21 cellular contexts compared by ENCODE assay signal in the genomic region with DNA sequence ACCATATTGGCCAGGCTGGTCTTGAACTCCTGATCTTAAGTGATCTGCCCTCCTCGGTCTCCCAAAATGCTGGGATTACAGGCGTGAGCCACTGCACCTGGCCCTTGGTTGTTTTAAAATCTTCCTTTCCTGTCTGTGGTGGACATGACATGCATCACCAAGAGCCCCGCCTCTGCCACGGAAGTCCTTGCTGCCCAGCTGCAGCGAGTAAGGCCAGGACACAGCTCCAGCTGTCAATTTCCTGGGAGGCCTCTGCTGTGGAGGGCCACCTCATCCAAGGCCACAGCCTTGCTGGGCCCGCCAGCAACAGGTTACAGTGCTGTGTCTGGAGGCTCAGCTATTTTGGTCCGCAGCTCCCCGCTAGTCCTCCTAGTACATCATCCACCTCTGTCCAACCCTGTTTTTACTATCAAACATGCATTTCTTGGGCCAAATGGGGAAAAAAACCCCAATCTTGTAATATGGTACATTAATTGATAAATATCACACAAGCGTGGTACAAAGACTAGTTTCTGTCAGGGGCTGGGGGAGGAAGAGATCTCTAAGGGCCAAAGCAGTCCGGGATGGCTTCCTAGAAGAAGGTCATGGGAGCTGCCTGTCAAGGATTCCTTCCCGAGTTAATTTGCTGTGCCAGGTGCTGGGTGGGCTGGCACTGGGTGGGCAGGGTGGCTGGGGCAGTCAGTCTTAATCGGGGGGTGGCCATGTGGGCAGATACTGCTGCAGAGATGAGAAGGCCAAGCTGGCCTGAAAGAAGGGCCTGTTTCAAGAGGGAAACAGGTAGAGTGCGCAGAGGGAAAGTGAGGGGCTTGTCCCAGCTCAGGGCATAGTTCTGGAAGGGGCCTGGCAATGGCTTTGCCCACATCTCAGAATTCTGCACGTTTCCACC.
"Had no signal": no experiment of that assay in that cellular context is flagged by ENCODE, and none has a peak within 500 bp of the region (broad histone marks: within the 10 kb centered on the region; RNA-seq: fewer than 3 reads in every experiment).

No MANE protein-coding gene starts in this region.

- H3K9me3 Mint-ChIP-seq: activated CD4-positive, alpha-beta T cell treated with anti-CD3 and anti-CD28 coated beads, Interleukin-2, amount 10 ng/mL, durations not matched to agents 7 days and 5 days; activated naive CD4-positive, alpha-beta T cell treated with anti-CD3 and anti-CD28 coated beads, Interleukin-2, amount 50 U/mL, for 72 hours; activated T-cell treated with anti-CD3 and anti-CD28 coated beads, Interleukin-2, amount 50 U/mL, for 4 hours; effector memory CD8-positive, alpha-beta T cell; stimulated activated naive CD8-positive, alpha-beta T cell treated with anti-CD3 and anti-CD28 coated beads, Interleukin-15, amount 100 ng/mL, for 72 hours had no signal

- ATAC-seq: activated naive CD4-positive, alpha-beta T cell treated with anti-CD3 and anti-CD28 coated beads, Interleukin-2, amount 50 U/mL, for 72 hours; activated T-cell treated with anti-CD3 and anti-CD28 coated beads, Interleukin-2, amount 50 U/mL, for 4 hours; effector memory CD8-positive, alpha-beta T cell; heart right ventricle; stimulated activated naive CD8-positive, alpha-beta T cell treated with anti-CD3 and anti-CD28 coated beads, Interleukin-15, amount 100 ng/mL, for 72 hours had no signal

- H3K4me3 Mint-ChIP-seq: activated CD4-positive, alpha-beta T cell treated with anti-CD3 and anti-CD28 coated beads, Interleukin-2, amount 10 ng/mL, durations not matched to agents 7 days and 5 days; activated T-cell treated with anti-CD3 and anti-CD28 coated beads, Interleukin-2, amount 50 U/mL, for 4 hours; effector memory CD8-positive, alpha-beta T cell; naive B cell; stimulated activated naive CD8-positive, alpha-beta T cell treated with anti-CD3 and anti-CD28 coated beads, Interleukin-15, amount 100 ng/mL, for 72 hours had no signal

- H3K36me3 Mint-ChIP-seq: activated naive CD4-positive, alpha-beta T cell treated with anti-CD3 and anti-CD28 coated beads, Interleukin-2, amount 50 U/mL, for 72 hours; naive B cell had no signal

- H3K9me3 ChIP-seq: esophagus squamous epithelium, heart right ventricle, left ventricle myocardium inferior, neutrophil, testis, upper lobe of left lung had no signal

- H3K27ac Mint-ChIP-seq: activated CD4-positive, alpha-beta T cell treated with anti-CD3 and anti-CD28 coated beads, Interleukin-2, amount 10 ng/mL, durations not matched to agents 7 days and 5 days; activated naive CD4-positive, alpha-beta T cell treated with anti-CD3 and anti-CD28 coated beads, Interleukin-2, amount 50 U/mL, for 72 hours; effector memory CD8-positive, alpha-beta T cell; naive B cell had no signal

- H3K27ac ChIP-seq: esophagus squamous epithelium, heart right ventricle, left ventricle myocardium inferior, neutrophil, skin epidermis, testis, upper lobe of left lung had no signal

- H3K36me3 ChIP-seq: esophagus squamous epithelium, heart right ventricle, left ventricle myocardium inferior, neutrophil, upper lobe of left lung had no signal

- DNase-seq: activated CD4-positive, alpha-beta T cell treated with anti-CD3 and anti-CD28 coated beads, Interleukin-2, amount 10 ng/mL, durations not matched to agents 7 days and 5 days; activated CD4-positive, CD25-positive, alpha-beta regulatory T cell; activated CD8-positive, alpha-beta memory T cell treated with anti-CD3 and anti-CD28 coated beads, Interleukin-2, amount 50 U/mL, for 4 hours; activated gamma-delta T cell; activated T-cell treated with anti-CD3 and anti-CD28 coated beads, Interleukin-2, amount 50 U/mL, for 4 hours; dermis blood vessel endothelial cell; effector memory CD8-positive, alpha-beta T cell; esophagus squamous epithelium; heart right ventricle; left ventricle myocardium inferior; mammary epithelial cell; naive B cell; retina; stimulated activated CD4-positive, alpha-beta T cell treated with anti-CD3 and anti-CD28 coated beads, Interleukin-4, amount 100 ng/mL, for 1 hour; stimulated activated naive CD8-positive, alpha-beta T cell treated with anti-CD3 and anti-CD28 coated beads, Interleukin-15, amount 100 ng/mL, for 72 hours; T1000; testis had no signal

- H3K4me3 ChIP-seq: esophagus squamous epithelium, heart right ventricle, left ventricle myocardium inferior, skin epidermis, testis, upper lobe of left lung had no signal

- H3K27me3 ChIP-seq: testis had no signal
